Comparison of ENCODE assay signal across 9 cellular contexts in genomic region chr20:38724603-38725457, GRCh38. TPM values are rescaled to one million over a fixed set of nuclear protein-coding genes. Genes with fewer than 3 reads are reported as not detected.
DNase-seq lines count a peak whose midpoint lies in the region; ATAC-seq and TF ChIP-seq lines count a peak whose summit lies in the region.
"Had no signal": no experiment of that assay in that cellular context is flagged by ENCODE, and none has a peak within 500 bp of the region (broad histone marks: within the 10 kb centered on the region; RNA-seq: fewer than 3 reads in every experiment).

No MANE protein-coding gene starts in this region.

- TF ChIP-seq RAD21 in neural cell (conservative IDR thresholded peaks at IDR 0.05), result peak; percentile 64

- POLR2A ChIA-PET in activated naive CD8-positive, alpha-beta T cell treated with anti-CD3 and anti-CD28 coated beads, Interleukin-2, amount 10 ng/mL, durations not matched to agents 7 days and 5 days (lab: Charles Lee), result no interaction called here

- H3K36me3 Mint-ChIP-seq in T-helper 1 cell treated with Interleukin-12 subunit alpha and Interleukin-12 subunit beta and Interleukin-4 antibody, amounts not matched to agents 30 μg/mL and 1 μg/mL, for 36 hours (ENCODE audit: low read depth), result peaks cover 16% of the 10 kb centered on the region
- peaks cover 3% of the 10 kb centered on the region for H3K36me3 Mint-ChIP-seq in activated naive CD8-positive, alpha-beta T cell treated with anti-CD3 and anti-CD28 coated beads, Interleukin-2, amount 10 ng/mL, durations not matched to agents 7 days and 5 days

- H3K27ac ChIP-seq in HUES6 (ENCODE audit: low read depth, low read length) (no peak overlapping the region), neural cell (ENCODE audit: low read length) (peak overlapping the region; percentile 99)

- H3K79me2 ChIP-seq in neural cell (replicated peaks; ENCODE audit: insufficient read depth, low read length), result peaks cover 94% of the 10 kb centered on the region

- H3K4me3 Mint-ChIP-seq in T-helper 1 cell treated with Interleukin-12 subunit alpha and Interleukin-12 subunit beta and Interleukin-4 antibody, amounts not matched to agents 30 μg/mL and 1 μg/mL, for 36 hours, result peak overlapping the region; percentile 23
- H3K4me3 Mint-ChIP-seq in activated naive CD8-positive, alpha-beta T cell treated with anti-CD3 and anti-CD28 coated beads, Interleukin-2, amount 10 ng/mL, durations not matched to agents 7 days and 5 days, result peak overlapping the region; percentile 12

- H3K27ac Mint-ChIP-seq in T-helper 1 cell treated with Interleukin-12 subunit alpha and Interleukin-12 subunit beta and Interleukin-4 antibody, amounts not matched to agents 30 μg/mL and 1 μg/mL, for 36 hours, result peak overlapping the region; percentile 83
- peak overlapping the region; percentile 55 for H3K27ac Mint-ChIP-seq in activated naive CD8-positive, alpha-beta T cell treated with anti-CD3 and anti-CD28 coated beads, Interleukin-2, amount 10 ng/mL, durations not matched to agents 7 days and 5 days

- peaks cover 88% of the 10 kb centered on the region for H3K27me3 Mint-ChIP-seq in T-helper 1 cell treated with Interleukin-12 subunit alpha and Interleukin-12 subunit beta and Interleukin-4 antibody, amounts not matched to agents 30 μg/mL and 1 μg/mL, for 36 hours (ENCODE audit: low read depth)
- H3K27me3 Mint-ChIP-seq in activated naive CD8-positive, alpha-beta T cell treated with anti-CD3 and anti-CD28 coated beads, Interleukin-2, amount 10 ng/mL, durations not matched to agents 7 days and 5 days, result peaks cover 86% of the 10 kb centered on the region

- peak overlapping the region; percentile 22 for H2AFZ ChIP-seq in neural cell (ENCODE audit: low read depth, low read length)

- no peaks in the 10 kb centered on the region for H4K20me1 ChIP-seq in neural cell (ENCODE audit: insufficient read depth)

- peaks cover 8% of the 10 kb centered on the region for H3F3A ChIP-seq in neural cell (ENCODE audit: insufficient read depth, low read length, poor library complexity, severe bottlenecking)

- H3K9ac ChIP-seq in HUES6 (ENCODE audit: low read length) (no peak overlapping the region), neural cell (ENCODE audit: low read length) (peak overlapping the region; percentile 100)

- no peaks in the 10 kb centered on the region for H3K9me3 ChIP-seq in HUES6 (ENCODE audit: control insufficient read depth, insufficient read depth, low read depth, low read length)
- H3K9me3 ChIP-seq in neural cell (ENCODE audit: low read length), result no peaks in the 10 kb centered on the region

- peak overlapping the region; percentile 94 for H3K4me2 ChIP-seq in neural cell (ENCODE audit: low read length)

- H3K4me1 ChIP-seq in HUES6 (ENCODE audit: control insufficient read depth, insufficient read depth, low read length), result peaks cover 36% of the 10 kb centered on the region

- no peak for ATAC-seq in activated naive CD8-positive, alpha-beta T cell treated with anti-CD3 and anti-CD28 coated beads, Interleukin-2, amount 10 ng/mL, durations not matched to agents 7 days and 5 days (ENCODE audit: low read depth)
- ATAC-seq in GM21515 (IDR thresholded peaks at IDR 0.05; ENCODE audit: unreplicated experiment), result no peak

- H3K4me3 ChIP-seq in HUES6 (ENCODE audit: low read depth, low read length), result peak overlapping the region; percentile 66
- H3K4me3 ChIP-seq in neural cell (ENCODE audit: low read length), result peak overlapping the region; percentile 99

- no peak for DNase-seq in T-helper 1 cell
- DNase-seq in activated naive CD8-positive, alpha-beta T cell treated with anti-CD3 and anti-CD28 coated beads, Interleukin-2, amount 10 ng/mL, durations not matched to agents 7 days and 5 days, result peak; percentile 43
- no peak for DNase-seq in AG08395 (ENCODE audit: low spot score)
- DNase-seq in KG1 (lab: John Stamatoyannopoulos, UW), result no peak

- H3K27me3 ChIP-seq in HUES6 (ENCODE audit: control insufficient read depth, insufficient read depth, low read length), result peaks cover 100% of the 10 kb centered on the region
- H3K27me3 ChIP-seq in neural cell (ENCODE audit: insufficient read depth, low read depth, low read length), result peaks cover 24% of the 10 kb centered on the region

- TF ChIP-seq EP300 in neural cell (conservative IDR thresholded peaks at IDR 0.05; ENCODE audit: poor library complexity, severe bottlenecking), result no peak

- H3K9me3 Mint-ChIP-seq in T-helper 1 cell treated with Interleukin-12 subunit alpha and Interleukin-12 subunit beta and Interleukin-4 antibody, amounts not matched to agents 30 μg/mL and 1 μg/mL, for 36 hours, result peaks cover 4% of the 10 kb centered on the region
- H3K9me3 Mint-ChIP-seq in activated naive CD8-positive, alpha-beta T cell treated with anti-CD3 and anti-CD28 coated beads, Interleukin-2, amount 10 ng/mL, durations not matched to agents 7 days and 5 days, result no peaks in the 10 kb centered on the region

- H3K9me2 ChIP-seq in neural cell (ENCODE audit: insufficient read depth, low read length), result no peaks in the 10 kb centered on the region

- TF ChIP-seq CTCF in neural cell (IDR thresholded peaks at IDR 0.05; ENCODE audit: poor library complexity, severe bottlenecking), result peak; percentile 67

- H3K36me3 ChIP-seq in HUES6 (ENCODE audit: control insufficient read depth, insufficient read depth, low read length) (no peaks in the 10 kb centered on the region), neural cell (ENCODE audit: insufficient read depth, low read length) (no peaks in the 10 kb centered on the region)

- peaks cover 30% of the 10 kb centered on the region for H3K4me1 Mint-ChIP-seq in T-helper 1 cell treated with Interleukin-12 subunit alpha and Interleukin-12 subunit beta and Interleukin-4 antibody, amounts not matched to agents 30 μg/mL and 1 μg/mL, for 36 hours (ENCODE audit: low read depth)
- peaks cover 35% of the 10 kb centered on the region for H3K4me1 Mint-ChIP-seq in activated naive CD8-positive, alpha-beta T cell treated with anti-CD3 and anti-CD28 coated beads, Interleukin-2, amount 10 ng/mL, durations not matched to agents 7 days and 5 days

TF ChIP-seq in neural cell, 6 proteins besides CTCF, POLR2A, EP300 and RAD21:
- TF ChIP-seq SMC3 (conservative IDR thresholded peaks at IDR 0.05; ENCODE audit: poor library complexity), result peak; percentile 68
- TF ChIP-seq EZH2 (IDR thresholded peaks at IDR 0.05; ENCODE audit: borderline replicate concordance, insufficient read depth, low read length, poor library complexity, severe bottlenecking), result no peak

RNA-seq across cellular contexts. Expression of gene SLC32A1, which starts 0.5 kb away (rescaled TPM):
- total RNA-seq in activated naive CD8-positive, alpha-beta T cell treated with anti-CD3 and anti-CD28 coated beads, Interleukin-2, amount 10 ng/mL, durations not matched to agents 7 days and 5 days, result not detected
- 36.2 and 40.0 TPM in 2 replicates for polyA plus RNA-seq in neural cell
- polyA minus RNA-seq in neural cell, result 48.9 and 62.8 TPM in 2 replicates
- total RNA-seq: T-helper 1 cell treated with Interleukin-12 subunit alpha and Interleukin-12 subunit beta and Interleukin-4 antibody, amounts not matched to agents 30 ng/mL and 1 ng/mL, for 36 hours had no signal

RNA-seq across cellular contexts. Expression of gene ACTR5, which starts 23.4 kb away (rescaled TPM):
- total RNA-seq in activated naive CD8-positive, alpha-beta T cell treated with anti-CD3 and anti-CD28 coated beads, Interleukin-2, amount 10 ng/mL, durations not matched to agents 7 days and 5 days, result 10 to 100 TPM; 10.4 to 11.9 TPM
- polyA plus RNA-seq in neural cell, result 23.3 and 24.5 TPM in 2 replicates
- 17.0 and 17.8 TPM in 2 replicates for polyA minus RNA-seq in neural cell
